Comparison of ENCODE assay signal across 10 cellular contexts in the genomic region with DNA sequence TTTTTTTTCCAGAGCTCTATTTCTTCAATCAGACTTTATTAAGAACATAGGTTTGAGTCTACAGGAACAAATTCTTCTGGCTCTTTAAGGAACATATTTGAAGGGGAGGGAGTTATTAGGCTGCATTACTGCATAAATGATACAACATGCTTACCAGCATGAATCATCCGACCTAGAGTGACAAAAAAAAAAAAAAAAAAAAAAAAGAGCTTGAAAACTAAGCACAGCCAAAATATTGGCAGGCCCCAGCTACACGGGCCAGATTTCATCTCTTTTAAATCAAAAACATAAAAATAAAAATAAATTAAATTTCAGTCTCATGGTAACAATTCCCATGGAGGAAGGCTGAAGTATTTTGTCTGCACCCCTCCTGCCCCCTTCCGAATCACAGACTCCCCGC. TPM values are rescaled to one million over a fixed set of nuclear protein-coding genes. Genes with fewer than 3 reads are reported as not detected.
DNase-seq lines count a peak whose midpoint lies in the region; ATAC-seq, FAIRE-seq and TF ChIP-seq lines count a peak whose summit lies in the region.
"Had no signal": no experiment of that assay in that cellular context is flagged by ENCODE, and none has a peak within 500 bp of the region (broad histone marks: within the 10 kb centered on the region; RNA-seq: fewer than 3 reads in every experiment).

No MANE protein-coding gene starts in this region.

- no peak for TF ChIP-seq POLR2A in esophagus muscularis mucosa (IDR thresholded peaks at IDR 0.05; ENCODE audit: low read depth)

- peak; percentile 63 for FAIRE-seq in RCC 7860 (lab: Jason Lieb, UNC)

- H3K36me3 ChIP-seq in esophagus muscularis mucosa (no peaks in the 10 kb centered on the region), neuron (ENCODE audit: insufficient read depth, low read length) (no peaks in the 10 kb centered on the region)

- H2AFZ ChIP-seq in neuron (ENCODE audit: low read depth, low read length) = peak overlapping the region; percentile 95

- H3K4me1 ChIP-seq in esophagus muscularis mucosa = peaks cover 10 to 14% (median 12%) of the 10 kb centered on the region in 4 donors
- H3K4me1 ChIP-seq in neuron (ENCODE audit: insufficient read depth, low read length) = peaks cover 3% of the 10 kb centered on the region

- DNase-seq in AG10803 (ENCODE audit: low read depth) = peak; percentile 32
- DNase-seq in RCC 7860 (ENCODE audit: low spot score) = peak; percentile 8
- no peak for DNase-seq in esophagus muscularis mucosa (ENCODE audit: extremely low spot score)
- DNase-seq in D341Med (ENCODE audit: low spot score) = no peak
- DNase-seq in NCI-H2029 (lab: John Stamatoyannopoulos, UW) = no peak
- DNase-seq: CD8-positive, alpha-beta memory T cell; NCI-H2171 had no signal

- H3K4me3 ChIP-seq in AG10803 (ENCODE audit: low read length) (no peak overlapping the region), esophagus muscularis mucosa (peak overlapping the region; percentile 47 to 54 (median 50)), neuron (ENCODE audit: low read length) (peak overlapping the region; percentile 36)

- TF ChIP-seq EP300 in esophagus muscularis mucosa (IDR thresholded peaks at IDR 0.05) = no peak

- under 1% methylated on average over 4 of the region's 4 CpGs for WGBS in esophagus muscularis mucosa

- H3K9me3 ChIP-seq in esophagus muscularis mucosa = no peaks in the 10 kb centered on the region
- no peaks in the 10 kb centered on the region for H3K9me3 ChIP-seq in neuron (ENCODE audit: low read length)

- ATAC-seq in HG02763 (IDR thresholded peaks at IDR 0.05; ENCODE audit: unreplicated experiment) (no peak), HG02981 (IDR thresholded peaks at IDR 0.05; ENCODE audit: unreplicated experiment) (no peak)

- TF ChIP-seq CTCF in AG10803 (conservative IDR thresholded peaks at IDR 0.05; ENCODE audit: low read length) = no peak
- no peak for TF ChIP-seq CTCF in esophagus muscularis mucosa (IDR thresholded peaks at IDR 0.05)

- H3K27ac ChIP-seq in esophagus muscularis mucosa (replicated peaks in 1 of 4) = no peak overlapping the region

- H3K27me3 ChIP-seq in esophagus muscularis mucosa (peaks cover 0 to 47% (median 15%) of the 10 kb centered on the region in 4 donors), neuron (ENCODE audit: insufficient read depth, low read length) (peaks cover 61% of the 10 kb centered on the region)

- intact Hi-C loops in esophagus muscularis mucosa (cut with DNase I) = no loop called here

RNA-seq across cellular contexts. Expression of a gene that starts 26.3 kb away (rescaled TPM):
- 1 to 10 TPM; 1.8 to 4.0 (median 2.2) TPM for total RNA-seq in esophagus muscularis mucosa
- total RNA-seq: CD8-positive, alpha-beta memory T cell had no signal

Comparison
In these comparisons a context has a peak if more than half of its experiments do, and no peak if none do; other contexts are left out.
1. DNase-seq: peak in AG10803 (single experiment) and RCC 7860 (single experiment); none in esophagus muscularis mucosa (single experiment), D341Med (single experiment) and NCI-H2029 (single experiment).